ENCODE assay signal across 8 cellular contexts in the genomic region with DNA sequence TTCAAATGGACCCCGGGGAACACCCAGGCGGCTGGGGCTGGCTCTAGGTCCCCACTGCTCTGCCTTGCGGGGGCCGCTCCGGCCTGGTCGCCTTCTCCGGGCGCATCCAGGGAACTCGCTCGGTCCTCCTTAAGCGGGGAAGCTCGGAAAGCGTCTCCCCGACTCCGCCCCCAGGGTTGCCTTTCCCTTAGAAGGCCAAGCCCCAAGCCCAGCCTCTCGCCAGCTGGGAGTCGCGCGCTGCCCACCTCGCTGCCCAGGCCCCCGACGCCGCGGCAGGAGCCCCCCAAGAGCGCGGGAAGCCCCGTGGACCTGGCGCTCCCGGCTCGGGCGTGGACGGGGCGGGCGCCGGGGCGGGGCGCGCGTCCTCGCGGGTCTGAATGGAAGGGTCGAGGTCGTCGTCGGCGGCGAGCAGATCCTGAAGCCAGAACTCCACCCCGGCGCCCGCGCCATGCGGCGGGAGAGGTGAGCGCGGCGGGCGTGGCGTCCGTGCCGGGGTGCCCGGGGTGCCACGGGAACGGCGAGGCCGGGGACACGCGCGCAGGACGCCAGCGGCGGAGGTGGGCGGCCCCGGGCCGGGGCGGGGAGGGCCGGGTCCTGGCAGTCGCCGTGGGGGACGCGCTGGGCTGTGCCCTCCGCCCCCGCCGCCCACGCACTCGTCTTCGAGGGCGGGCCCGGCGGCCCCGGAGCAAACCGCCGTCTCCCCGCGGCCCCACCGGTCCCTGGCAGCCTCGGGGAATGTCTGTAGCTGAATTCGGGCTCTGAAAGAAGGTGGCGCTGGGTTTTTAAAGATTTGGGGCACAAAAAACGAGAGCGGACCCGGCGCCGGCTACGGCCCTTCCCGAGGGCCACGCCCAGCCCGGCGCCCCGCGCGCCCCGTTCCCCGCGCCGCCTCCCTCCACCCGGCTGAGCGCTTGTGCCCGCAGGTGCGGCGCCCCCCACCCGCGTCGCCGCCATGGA. TPM values are rescaled to one million over a fixed set of nuclear protein-coding genes. Genes with fewer than 3 reads are reported as not detected.
DNase-seq lines count a peak whose midpoint lies in the region; ATAC-seq and TF ChIP-seq lines count a peak whose summit lies in the region.

A gene with protein sequence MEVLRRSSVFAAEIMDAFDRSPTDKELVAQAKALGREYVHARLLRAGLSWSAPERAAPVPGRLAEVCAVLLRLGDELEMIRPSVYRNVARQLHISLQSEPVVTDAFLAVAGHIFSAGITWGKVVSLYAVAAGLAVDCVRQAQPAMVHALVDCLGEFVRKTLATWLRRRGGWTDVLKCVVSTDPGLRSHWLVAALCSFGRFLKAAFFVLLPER (plus strand): TSS at position 214 of the 957 bp plus-strand sequence. CDS start 739 bp downstream, at position 953.

- peaks cover 0 to 36% of the 10 kb centered on the region in 2 donors for H3K27me3 ChIP-seq in tibial artery

- CTCF ChIA-PET in HEK293 (lab: Yijun Ruan, JAX) = no interaction called here

- ATAC-seq in esophagus mucosa = peak; percentile 34

- POLR2A ChIA-PET in HEK293 (lab: Yijun Ruan, JAX) = no interaction called here

- H3K4me3 ChIP-seq in AG10803 (ENCODE audit: low read length) (peak within 1 kb of the TSS; percentile 63), HEK293 (ENCODE audit: low read depth, low read length) (peak within 1 kb of the TSS; percentile 48), tibial artery (peak within 1 kb of the TSS; percentile 50 to 64)

- H3K9me3 ChIP-seq in HEK293 (ENCODE audit: control insufficient read depth, insufficient read depth, low read depth, low read length) (no peaks in the 10 kb centered on the region; the same call in 1 of the 2 replicates), tibial artery (peaks cover 0 to 3% (median 2%) of the 10 kb centered on the region in 3 donors)

- H3K27ac ChIP-seq in HEK293 (ENCODE audit: extremely low read depth, low read depth, low read length) = peak within 1 kb of the TSS; percentile 39; the same call in 1 of the 2 replicates
- H3K27ac ChIP-seq in tibial artery = no peak within 1 kb of the TSS

- no peak for TF ChIP-seq CTCF in AG10803 (conservative IDR thresholded peaks at IDR 0.05; ENCODE audit: low read length)
- TF ChIP-seq CTCF in HEK293 (tag by site-specific recombination; IDR thresholded peaks at IDR 0.05) = no peak
- no peak for TF ChIP-seq CTCF in tibial artery (IDR thresholded peaks at IDR 0.05)

- no peaks in the 10 kb centered on the region for H3K4me1 ChIP-seq in HEK293 (ENCODE audit: control insufficient read depth, insufficient read depth, low read length)
- H3K4me1 ChIP-seq in tibial artery = peaks cover 0 to 43% (median 34%) of the 10 kb centered on the region in 4 donors

- no peaks in the 10 kb centered on the region for H3K36me3 ChIP-seq in HEK293 (ENCODE audit: control insufficient read depth in 2 of 2, insufficient read depth in 1 of 2, low read length in 2 of 2)
- H3K36me3 ChIP-seq in tibial artery = peaks cover 0 to 7% (median 0%) of the 10 kb centered on the region in 3 donors

- DNase-seq in AG10803 (ENCODE audit: low read depth) (peak; percentile 76), UCSD-AML1 (lab: John Stamatoyannopoulos, UW; ENCODE audit: unreplicated experiment) (peak; percentile 48), mucosa of gallbladder (ENCODE audit: low spot score) (peak; percentile 54), tibial artery (no peak), KG1 (lab: John Stamatoyannopoulos, UW) (no peak), NOMO-1 treated with DMSO at 0.1 percent for 48 hours (lab: John Stamatoyannopoulos, UW; ENCODE audit: unreplicated experiment) (no peak)

- intact Hi-C loops in tibial artery (cut with DNase I; ENCODE audit: low total_unique reads) = no loop called here

TF ChIP-seq in HEK293, 187 proteins besides CTCF, POLR2A, EP300 and RAD21:
- no peak for TF ChIP-seq GLIS2 (tag by site-specific recombination; IDR thresholded peaks at IDR 0.05)
- TF ChIP-seq ZNF560 (tag by site-specific recombination; IDR thresholded peaks at IDR 0.05; ENCODE audit: borderline replicate concordance) = peak; percentile 7; the same call in 1 of the 2 replicates
- TF ChIP-seq ZNF624 (tag by site-specific recombination; IDR thresholded peaks at IDR 0.05) = no peak
- no peak for TF ChIP-seq ELK4 (IDR thresholded peaks at IDR 0.05; ENCODE audit: borderline replicate concordance, low read depth, low read length)
- no peak for TF ChIP-seq ZNF660 (tag by site-specific recombination; IDR thresholded peaks at IDR 0.05)
- peak; percentile 48 for TF ChIP-seq ZFHX2 (tag by site-specific recombination; conservative IDR thresholded peaks at IDR 0.05)
- no peak for TF ChIP-seq ZNF112 (tag by site-specific recombination; IDR thresholded peaks at IDR 0.05)
- no peak for TF ChIP-seq ZNF174 (tag by site-specific recombination; IDR thresholded peaks at IDR 0.05)
- TF ChIP-seq ZNF354C (tag by site-specific recombination; IDR thresholded peaks at IDR 0.05; ENCODE audit: borderline replicate concordance, low read depth) = no peak
- TF ChIP-seq ZNF335 (tag by site-specific recombination; conservative IDR thresholded peaks at IDR 0.05) = peak; percentile 23
- TF ChIP-seq ZBTB11 (tag by site-specific recombination; conservative IDR thresholded peaks at IDR 0.05; ENCODE audit: low read depth) = no peak
- no peak for TF ChIP-seq ZNF19 (tag by site-specific recombination; IDR thresholded peaks at IDR 0.05; ENCODE audit: low read depth)
- TF ChIP-seq, protein P1, sequence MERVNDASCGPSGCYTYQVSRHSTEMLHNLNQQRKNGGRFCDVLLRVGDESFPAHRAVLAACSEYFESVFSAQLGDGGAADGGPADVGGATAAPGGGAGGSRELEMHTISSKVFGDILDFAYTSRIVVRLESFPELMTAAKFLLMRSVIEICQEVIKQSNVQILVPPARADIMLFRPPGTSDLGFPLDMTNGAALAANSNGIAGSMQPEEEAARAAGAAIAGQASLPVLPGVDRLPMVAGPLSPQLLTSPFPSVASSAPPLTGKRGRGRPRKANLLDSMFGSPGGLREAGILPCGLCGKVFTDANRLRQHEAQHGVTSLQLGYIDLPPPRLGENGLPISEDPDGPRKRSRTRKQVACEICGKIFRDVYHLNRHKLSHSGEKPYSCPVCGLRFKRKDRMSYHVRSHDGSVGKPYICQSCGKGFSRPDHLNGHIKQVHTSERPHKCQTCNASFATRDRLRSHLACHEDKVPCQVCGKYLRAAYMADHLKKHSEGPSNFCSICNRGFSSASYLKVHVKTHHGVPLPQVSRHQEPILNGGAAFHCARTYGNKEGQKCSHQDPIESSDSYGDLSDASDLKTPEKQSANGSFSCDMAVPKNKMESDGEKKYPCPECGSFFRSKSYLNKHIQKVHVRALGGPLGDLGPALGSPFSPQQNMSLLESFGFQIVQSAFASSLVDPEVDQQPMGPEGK (tag by site-specific recombination; IDR thresholded peaks at IDR 0.05) = no peak
- no peak for TF ChIP-seq ZSCAN30 (tag by site-specific recombination; IDR thresholded peaks at IDR 0.05)
- TF ChIP-seq ZNF274 (IDR thresholded peaks at IDR 0.05; ENCODE audit: low read length) = no peak
- no peak for TF ChIP-seq ZNF274 (tag by site-specific recombination; IDR thresholded peaks at IDR 0.05; ENCODE audit: borderline replicate concordance)
- TF ChIP-seq ZBTB21 (tag by site-specific recombination; IDR thresholded peaks at IDR 0.05) = no peak

RNA-seq across cellular contexts. Expression of the gene that starts here (rescaled TPM):
- 35.0 TPM for total RNA-seq in esophagus mucosa
- total RNA-seq in mucosa of gallbladder = 76.8 TPM

Comparison
In these comparisons a context has a peak if more than half of its experiments do, and no peak if none do; other contexts are left out.
1. DNase-seq: peak in AG10803 (single experiment), UCSD-AML1 (single experiment) and mucosa of gallbladder (single experiment); none in tibial artery (0 of 2), KG1 (single experiment) and NOMO-1 treated with DMSO at 0.1 percent for 48 hours (single experiment).
2. Peak in every context shown above with its lines, with median percentiles within 50 percentile points of each other: H3K4me3 ChIP-seq.